ENCODE assay signal across 1 cellular context in the genomic region with DNA sequence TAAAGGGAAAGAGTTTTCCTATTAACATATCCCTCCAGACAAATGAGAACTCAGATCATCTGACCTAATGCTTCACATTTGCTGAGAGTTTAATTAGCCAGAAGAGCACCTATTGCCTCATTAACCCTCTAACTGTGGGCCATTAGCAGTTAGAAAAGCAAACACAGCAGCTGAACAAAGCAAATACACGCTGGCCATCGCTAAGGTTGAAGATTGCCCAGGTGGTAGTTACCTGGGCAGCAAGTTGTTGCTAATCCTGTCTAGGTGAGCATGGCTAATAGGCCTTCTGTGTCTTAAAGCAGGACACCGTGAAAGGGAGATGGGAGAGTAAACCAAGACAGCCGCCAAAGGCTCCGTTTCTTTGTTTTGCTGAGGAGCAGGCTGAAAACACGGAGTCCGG.
TF ChIP-seq lines count a peak whose summit lies in the region.

No MANE protein-coding gene starts in this region.

TF ChIP-seq in GM23338, 12 proteins besides CTCF, POLR2A, EP300 and RAD21 (continued from another document):
- TF ChIP-seq, protein P1, sequence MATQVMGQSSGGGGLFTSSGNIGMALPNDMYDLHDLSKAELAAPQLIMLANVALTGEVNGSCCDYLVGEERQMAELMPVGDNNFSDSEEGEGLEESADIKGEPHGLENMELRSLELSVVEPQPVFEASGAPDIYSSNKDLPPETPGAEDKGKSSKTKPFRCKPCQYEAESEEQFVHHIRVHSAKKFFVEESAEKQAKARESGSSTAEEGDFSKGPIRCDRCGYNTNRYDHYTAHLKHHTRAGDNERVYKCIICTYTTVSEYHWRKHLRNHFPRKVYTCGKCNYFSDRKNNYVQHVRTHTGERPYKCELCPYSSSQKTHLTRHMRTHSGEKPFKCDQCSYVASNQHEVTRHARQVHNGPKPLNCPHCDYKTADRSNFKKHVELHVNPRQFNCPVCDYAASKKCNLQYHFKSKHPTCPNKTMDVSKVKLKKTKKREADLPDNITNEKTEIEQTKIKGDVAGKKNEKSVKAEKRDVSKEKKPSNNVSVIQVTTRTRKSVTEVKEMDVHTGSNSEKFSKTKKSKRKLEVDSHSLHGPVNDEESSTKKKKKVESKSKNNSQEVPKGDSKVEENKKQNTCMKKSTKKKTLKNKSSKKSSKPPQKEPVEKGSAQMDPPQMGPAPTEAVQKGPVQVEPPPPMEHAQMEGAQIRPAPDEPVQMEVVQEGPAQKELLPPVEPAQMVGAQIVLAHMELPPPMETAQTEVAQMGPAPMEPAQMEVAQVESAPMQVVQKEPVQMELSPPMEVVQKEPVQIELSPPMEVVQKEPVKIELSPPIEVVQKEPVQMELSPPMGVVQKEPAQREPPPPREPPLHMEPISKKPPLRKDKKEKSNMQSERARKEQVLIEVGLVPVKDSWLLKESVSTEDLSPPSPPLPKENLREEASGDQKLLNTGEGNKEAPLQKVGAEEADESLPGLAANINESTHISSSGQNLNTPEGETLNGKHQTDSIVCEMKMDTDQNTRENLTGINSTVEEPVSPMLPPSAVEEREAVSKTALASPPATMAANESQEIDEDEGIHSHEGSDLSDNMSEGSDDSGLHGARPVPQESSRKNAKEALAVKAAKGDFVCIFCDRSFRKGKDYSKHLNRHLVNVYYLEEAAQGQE (IDR thresholded peaks at IDR 0.05; ENCODE audit: unreplicated experiment) = no peak
- TF ChIP-seq, protein P2, sequence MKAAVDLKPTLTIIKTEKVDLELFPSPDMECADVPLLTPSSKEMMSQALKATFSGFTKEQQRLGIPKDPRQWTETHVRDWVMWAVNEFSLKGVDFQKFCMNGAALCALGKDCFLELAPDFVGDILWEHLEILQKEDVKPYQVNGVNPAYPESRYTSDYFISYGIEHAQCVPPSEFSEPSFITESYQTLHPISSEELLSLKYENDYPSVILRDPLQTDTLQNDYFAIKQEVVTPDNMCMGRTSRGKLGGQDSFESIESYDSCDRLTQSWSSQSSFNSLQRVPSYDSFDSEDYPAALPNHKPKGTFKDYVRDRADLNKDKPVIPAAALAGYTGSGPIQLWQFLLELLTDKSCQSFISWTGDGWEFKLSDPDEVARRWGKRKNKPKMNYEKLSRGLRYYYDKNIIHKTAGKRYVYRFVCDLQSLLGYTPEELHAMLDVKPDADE (IDR thresholded peaks at IDR 0.05) = no peak
- TF ChIP-seq ZNF114 (CRISPR knock-in tag; IDR thresholded peaks at IDR 0.05) = no peak
- TF ChIP-seq EZH2phosphoT487 (IDR thresholded peaks at IDR 0.05; ENCODE audit: unreplicated experiment) = no peak
- TF ChIP-seq, protein P3, sequence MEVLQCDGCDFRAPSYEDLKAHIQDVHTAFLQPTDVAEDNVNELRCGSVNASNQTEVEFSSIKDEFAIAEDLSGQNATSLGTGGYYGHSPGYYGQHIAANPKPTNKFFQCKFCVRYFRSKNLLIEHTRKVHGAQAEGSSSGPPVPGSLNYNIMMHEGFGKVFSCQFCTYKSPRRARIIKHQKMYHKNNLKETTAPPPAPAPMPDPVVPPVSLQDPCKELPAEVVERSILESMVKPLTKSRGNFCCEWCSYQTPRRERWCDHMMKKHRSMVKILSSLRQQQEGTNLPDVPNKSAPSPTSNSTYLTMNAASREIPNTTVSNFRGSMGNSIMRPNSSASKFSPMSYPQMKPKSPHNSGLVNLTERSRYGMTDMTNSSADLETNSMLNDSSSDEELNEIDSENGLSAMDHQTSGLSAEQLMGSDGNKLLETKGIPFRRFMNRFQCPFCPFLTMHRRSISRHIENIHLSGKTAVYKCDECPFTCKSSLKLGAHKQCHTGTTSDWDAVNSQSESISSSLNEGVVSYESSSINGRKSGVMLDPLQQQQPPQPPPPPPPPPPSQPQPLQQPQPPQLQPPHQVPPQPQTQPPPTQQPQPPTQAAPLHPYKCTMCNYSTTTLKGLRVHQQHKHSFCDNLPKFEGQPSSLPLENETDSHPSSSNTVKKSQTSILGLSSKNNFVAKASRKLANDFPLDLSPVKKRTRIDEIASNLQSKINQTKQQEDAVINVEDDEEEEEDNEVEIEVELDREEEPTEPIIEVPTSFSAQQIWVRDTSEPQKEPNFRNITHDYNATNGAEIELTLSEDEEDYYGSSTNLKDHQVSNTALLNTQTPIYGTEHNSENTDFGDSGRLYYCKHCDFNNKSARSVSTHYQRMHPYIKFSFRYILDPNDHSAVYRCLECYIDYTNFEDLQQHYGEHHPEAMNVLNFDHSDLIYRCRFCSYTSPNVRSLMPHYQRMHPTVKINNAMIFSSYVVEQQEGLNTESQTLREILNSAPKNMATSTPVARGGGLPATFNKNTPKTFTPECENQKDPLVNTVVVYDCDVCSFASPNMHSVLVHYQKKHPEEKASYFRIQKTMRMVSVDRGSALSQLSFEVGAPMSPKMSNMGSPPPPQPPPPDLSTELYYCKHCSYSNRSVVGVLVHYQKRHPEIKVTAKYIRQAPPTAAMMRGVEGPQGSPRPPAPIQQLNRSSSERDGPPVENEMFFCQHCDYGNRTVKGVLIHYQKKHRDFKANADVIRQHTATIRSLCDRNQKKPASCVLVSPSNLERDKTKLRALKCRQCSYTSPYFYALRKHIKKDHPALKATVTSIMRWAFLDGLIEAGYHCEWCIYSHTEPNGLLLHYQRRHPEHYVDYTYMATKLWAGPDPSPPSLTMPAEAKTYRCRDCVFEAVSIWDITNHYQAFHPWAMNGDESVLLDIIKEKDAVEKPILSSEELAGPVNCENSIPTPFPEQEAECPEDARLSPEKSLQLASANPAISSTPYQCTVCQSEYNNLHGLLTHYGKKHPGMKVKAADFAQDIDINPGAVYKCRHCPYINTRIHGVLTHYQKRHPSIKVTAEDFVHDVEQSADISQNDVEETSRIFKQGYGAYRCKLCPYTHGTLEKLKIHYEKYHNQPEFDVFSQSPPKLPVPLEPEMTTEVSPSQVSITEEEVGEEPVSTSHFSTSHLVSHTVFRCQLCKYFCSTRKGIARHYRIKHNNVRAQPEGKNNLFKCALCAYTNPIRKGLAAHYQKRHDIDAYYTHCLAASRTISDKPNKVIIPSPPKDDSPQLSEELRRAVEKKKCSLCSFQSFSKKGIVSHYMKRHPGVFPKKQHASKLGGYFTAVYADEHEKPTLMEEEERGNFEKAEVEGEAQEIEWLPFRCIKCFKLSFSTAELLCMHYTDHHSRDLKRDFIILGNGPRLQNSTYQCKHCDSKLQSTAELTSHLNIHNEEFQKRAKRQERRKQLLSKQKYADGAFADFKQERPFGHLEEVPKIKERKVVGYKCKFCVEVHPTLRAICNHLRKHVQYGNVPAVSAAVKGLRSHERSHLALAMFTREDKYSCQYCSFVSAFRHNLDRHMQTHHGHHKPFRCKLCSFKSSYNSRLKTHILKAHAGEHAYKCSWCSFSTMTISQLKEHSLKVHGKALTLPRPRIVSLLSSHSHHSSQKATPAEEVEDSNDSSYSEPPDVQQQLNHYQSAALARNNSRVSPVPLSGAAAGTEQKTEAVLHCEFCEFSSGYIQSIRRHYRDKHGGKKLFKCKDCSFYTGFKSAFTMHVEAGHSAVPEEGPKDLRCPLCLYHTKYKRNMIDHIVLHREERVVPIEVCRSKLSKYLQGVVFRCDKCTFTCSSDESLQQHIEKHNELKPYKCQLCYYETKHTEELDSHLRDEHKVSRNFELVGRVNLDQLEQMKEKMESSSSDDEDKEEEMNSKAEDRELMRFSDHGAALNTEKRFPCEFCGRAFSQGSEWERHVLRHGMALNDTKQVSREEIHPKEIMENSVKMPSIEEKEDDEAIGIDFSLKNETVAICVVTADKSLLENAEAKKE (CRISPR knock-in tag; IDR thresholded peaks at IDR 0.05) = no peak
- TF ChIP-seq POLR2AphosphoS5 (IDR thresholded peaks at IDR 0.05; ENCODE audit: low read depth) = no peak
- no peak for TF ChIP-seq EZH2 (IDR thresholded peaks at IDR 0.05; ENCODE audit: low read depth, unreplicated experiment)
